Comparison of ENCODE assay signal across 8 cellular contexts in the genomic region with DNA sequence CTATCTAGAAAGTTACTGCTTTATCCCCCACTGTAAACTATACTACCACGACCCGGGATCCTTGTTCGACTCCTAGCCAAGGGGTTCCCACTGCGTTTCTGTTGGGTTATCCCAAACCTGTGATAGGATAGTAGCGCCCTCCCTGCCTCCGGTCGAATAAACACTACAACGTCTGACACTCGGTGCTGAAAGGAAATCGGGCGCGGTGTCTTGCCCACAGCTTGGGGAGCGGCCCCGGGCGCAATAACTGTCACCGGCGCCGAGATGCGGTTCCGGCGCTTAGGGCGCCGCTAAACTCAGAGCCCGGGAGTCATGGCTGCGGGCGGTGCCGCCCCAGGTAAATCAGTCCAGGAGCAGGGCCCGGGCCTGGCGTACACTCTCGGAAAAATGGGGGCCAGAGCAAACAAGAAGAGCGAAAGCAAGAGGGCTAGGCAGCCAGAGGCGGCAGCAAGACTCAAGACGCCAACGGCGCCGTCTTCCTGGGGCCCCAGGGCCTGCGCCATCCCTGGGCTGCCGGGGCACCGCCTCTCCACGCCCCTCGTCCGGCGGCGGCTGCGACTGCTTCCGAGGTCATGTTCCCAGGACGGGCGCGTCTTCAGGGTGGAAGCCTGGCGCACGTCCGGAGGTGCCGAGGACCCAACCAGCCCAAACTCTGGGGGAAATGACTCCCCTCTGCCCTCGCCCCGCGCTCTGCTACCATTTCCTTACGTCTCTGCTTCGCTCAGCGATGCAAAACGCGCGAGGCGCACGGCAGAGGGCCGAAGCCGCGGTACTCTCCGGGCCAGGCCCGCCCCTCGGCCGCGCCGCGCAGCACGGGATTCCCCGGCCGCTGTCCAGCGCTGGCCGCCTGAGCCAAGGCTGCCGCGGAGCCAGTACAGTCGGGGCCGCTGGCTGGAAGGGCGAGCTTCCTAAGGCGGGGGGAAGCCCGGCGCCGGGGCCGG. TPM values are rescaled to one million over a fixed set of nuclear protein-coding genes. Genes with fewer than 3 reads are reported as not detected.
DNase-seq lines count a peak whose midpoint lies in the region; ATAC-seq, FAIRE-seq and TF ChIP-seq lines count a peak whose summit lies in the region.

A gene (plus strand): TSS at position 575 of the 941 bp plus-strand sequence. CDS start 87 bp downstream, at position 662.

- H2AFZ ChIP-seq in HepG2 (ENCODE audit: low read length): peak within 1 kb of the TSS; percentile 19

- no TSS peak for BruUV-seq in HepG2 (replicated peaks; lab: Mats Ljungman, UMichigan)

- H3K9me3 ChIP-seq in HepG2 (ENCODE audit: low read length): no peaks in the 10 kb centered on the region

- H3K27me3 Mint-ChIP-seq in activated CD4-positive, alpha-beta T cell treated with anti-CD3 and anti-CD28 coated beads, Interleukin-2, amount 10 ng/mL, durations not matched to agents 7 days and 5 days: no peaks in the 10 kb centered on the region

- POLR2A ChIA-PET in activated CD4-positive, alpha-beta T cell treated with anti-CD3 and anti-CD28 coated beads, Interleukin-2, amount 10 ng/mL, durations not matched to agents 7 days and 5 days (lab: Charles Lee): interaction anchor here (0.6 kb wide), 1 partner anchor 8 kb away, joined by 5 read pairs; no protein-coding TSS in a partner anchor
- POLR2A ChIA-PET in HepG2 (lab: Yijun Ruan, JAX): interaction anchor here (1.4 kb wide), 1 partner anchor 153 kb away, joined by 3 read pairs; a partner anchor contains a TSS

- ATAC-seq in GM18861 (IDR thresholded peaks at IDR 0.05; ENCODE audit: unreplicated experiment) (peak; percentile 82), HG03097 (IDR thresholded peaks at IDR 0.05; ENCODE audit: low FRiP score, unreplicated experiment) (peak; percentile 82), HepG2 (peak; percentile 96)

- intact Hi-C loops in HepG2 (cut with micrococcal nuclease; ENCODE audit: unreplicated experiment): loop anchor here (2.0 kb wide), 2 partner anchors 24 to 904 kb away; no protein-coding TSS in a partner anchor

- peaks cover 48% of the 10 kb centered on the region for H3K4me1 Mint-ChIP-seq in activated CD4-positive, alpha-beta T cell treated with anti-CD3 and anti-CD28 coated beads, Interleukin-2, amount 10 ng/mL, durations not matched to agents 7 days and 5 days

- TF ChIP-seq EP300 in HepG2 (IDR thresholded peaks at IDR 0.05; ENCODE audit: low read depth in 2 of 2, low read length in 2 of 2): 0 out of 4 replicates have a peak, but pooled peaks of 1 of the 2 experiments have one; percentile 20
- TF ChIP-seq EP300 in HepG2 (CRISPR knock-in tag; IDR thresholded peaks at IDR 0.05; ENCODE audit: borderline replicate concordance): no peak

- TF ChIP-seq POLR2A in HepG2 (IDR thresholded peaks at IDR 0.05; ENCODE audit: insufficient read depth in 1 of 2, low read depth in 2 of 2, low read length in 2 of 2): peak; percentile 74 to 91

- TF ChIP-seq RAD21 in HepG2 (CRISPR knock-in tag; IDR thresholded peaks at IDR 0.05): no peak

- peak within 1 kb of the TSS; percentile 70 for H3K9ac ChIP-seq in HepG2 (ENCODE audit: insufficient read depth, low read depth, low read length)

- in situ Hi-C loops in HepG2 (cut with HindIII; ENCODE audit: extremely low pct_ligation_motif_present, low pct_unique_long_range_greater_than_20kb): no loop called here

- H3K27ac Mint-ChIP-seq in activated CD4-positive, alpha-beta T cell treated with anti-CD3 and anti-CD28 coated beads, Interleukin-2, amount 10 ng/mL, durations not matched to agents 7 days and 5 days: peak within 1 kb of the TSS; percentile 100

- CTCF ChIA-PET in activated CD4-positive, alpha-beta T cell treated with anti-CD3 and anti-CD28 coated beads, Interleukin-2, amount 10 ng/mL, durations not matched to agents 7 days and 5 days (lab: Charles Lee): no interaction called here
- CTCF ChIA-PET in HepG2 (lab: Yijun Ruan, JAX; ENCODE audit: low intra/inter-chr PET ratio, low total read pairs): no interaction called here

- no peak for FAIRE-seq in HepG2 (lab: Jason Lieb, UNC)

- H3K27me3 ChIP-seq in HepG2 (ENCODE audit: control insufficient read depth in 1 of 2, insufficient read depth in 2 of 2, low read length in 2 of 2): no peaks in the 10 kb centered on the region; a peak in 1 of 5 replicates

- H4K20me1 ChIP-seq in HepG2 (ENCODE audit: insufficient read depth, low read length): no peaks in the 10 kb centered on the region

- H3K36me3 Mint-ChIP-seq in activated CD4-positive, alpha-beta T cell treated with anti-CD3 and anti-CD28 coated beads, Interleukin-2, amount 10 ng/mL, durations not matched to agents 7 days and 5 days (ENCODE audit: low read depth): peaks cover 38% of the 10 kb centered on the region

- peaks cover 38% of the 10 kb centered on the region for H3K4me1 ChIP-seq in HepG2 (ENCODE audit: insufficient read depth, low read length)

- H3K79me2 ChIP-seq in HepG2 (ENCODE audit: insufficient read depth, low read length): peaks cover 5% of the 10 kb centered on the region

- DNase-seq in AG08395 (ENCODE audit: low spot score) (peak; percentile 85), NCI-H460 (ENCODE audit: extremely low read depth, low read depth) (peak; percentile 75), dedifferentiated amniotic fluid mesenchymal stem cell (ENCODE audit: extremely low spot score) (peak; percentile 64), HepG2 (ENCODE audit: low spot score) (peak; percentile 40)
- DNase-seq in activated CD4-positive, alpha-beta T cell treated with anti-CD3 and anti-CD28 coated beads, Interleukin-2, amount 10 ng/mL, durations not matched to agents 7 days and 5 days: peak; percentile 83
- DNase-seq in stimulated activated CD4-positive, alpha-beta T cell treated with anti-CD3 and anti-CD28 coated beads, Interleukin-4, amount 100 ng/mL, for 24 hours: peak; percentile 83

- peak within 1 kb of the TSS; percentile 78 for H3K4me2 ChIP-seq in HepG2 (ENCODE audit: low read depth, low read length)

- peaks cover 0 to 16% of the 10 kb centered on the region in 2 experiments; a peak in 3 of 5 replicates for H3K36me3 ChIP-seq in HepG2 (replicated peaks in 1 of 2; ENCODE audit: control insufficient read depth in 1 of 2, insufficient read depth in 2 of 2, low read length in 2 of 2)

- H3K4me3 Mint-ChIP-seq in activated CD4-positive, alpha-beta T cell treated with anti-CD3 and anti-CD28 coated beads, Interleukin-2, amount 10 ng/mL, durations not matched to agents 7 days and 5 days: peak within 1 kb of the TSS; percentile 90

- H3K27ac ChIP-seq in HepG2 (ENCODE audit: extremely low read length, insufficient read depth, low read length): peak within 1 kb of the TSS; percentile 71

- 0 out of 2 replicates have a peak, but pooled peaks have one; percentile 4 for TF ChIP-seq CTCF in HepG2 (CRISPR knock-in tag; IDR thresholded peaks at IDR 0.05)

- H3K9me3 Mint-ChIP-seq in activated CD4-positive, alpha-beta T cell treated with anti-CD3 and anti-CD28 coated beads, Interleukin-2, amount 10 ng/mL, durations not matched to agents 7 days and 5 days: no peaks in the 10 kb centered on the region

- WGBS in HepG2 (ENCODE audit: low lambda C conversion rate): 0% methylated on average over 5 of the region's 89 CpGs

- H3K4me3 ChIP-seq in HepG2 (replicated peaks in 1 of 3; ENCODE audit: insufficient read depth in 1 of 3, low read depth in 2 of 3, low read length in 3 of 3): peak within 1 kb of the TSS; percentile 77 to 86 (median 78)

TF ChIP-seq in HepG2, 621 proteins besides CTCF, POLR2A, EP300 and RAD21 (continues in another document):
- TF ChIP-seq, protein P1, sequence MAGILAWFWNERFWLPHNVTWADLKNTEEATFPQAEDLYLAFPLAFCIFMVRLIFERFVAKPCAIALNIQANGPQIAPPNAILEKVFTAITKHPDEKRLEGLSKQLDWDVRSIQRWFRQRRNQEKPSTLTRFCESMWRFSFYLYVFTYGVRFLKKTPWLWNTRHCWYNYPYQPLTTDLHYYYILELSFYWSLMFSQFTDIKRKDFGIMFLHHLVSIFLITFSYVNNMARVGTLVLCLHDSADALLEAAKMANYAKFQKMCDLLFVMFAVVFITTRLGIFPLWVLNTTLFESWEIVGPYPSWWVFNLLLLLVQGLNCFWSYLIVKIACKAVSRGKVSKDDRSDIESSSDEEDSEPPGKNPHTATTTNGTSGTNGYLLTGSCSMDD (CRISPR knock-in tag; IDR thresholded peaks at IDR 0.05): no peak
- TF ChIP-seq ZNF44 (CRISPR knock-in tag; IDR thresholded peaks at IDR 0.05): peak; percentile 79; the same call in 1 of the 2 replicates
- peak; percentile 62; the same call in 1 of the 2 replicates for TF ChIP-seq KAT7 (CRISPR knock-in tag; IDR thresholded peaks at IDR 0.05; ENCODE audit: borderline replicate concordance)
- TF ChIP-seq NCOR1 (IDR thresholded peaks at IDR 0.05; ENCODE audit: borderline replicate concordance, low read length): no peak
- TF ChIP-seq NCOA2 (CRISPR knock-in tag; IDR thresholded peaks at IDR 0.05): peak; percentile 48

RNA-seq across cellular contexts. Expression of the gene that starts here (rescaled TPM):
- 84.9 and 85.9 TPM in 2 replicates for total RNA-seq in NCI-H460 (2014; rRNA removed; shearing (Covaris generic))
- polyA plus RNA-seq in NCI-H460 (2014; cell fraction: nucleus; rRNA removed): 120 and 127 TPM in 2 replicates
- 100 to 1,000 TPM; 291 to 308 TPM for total RNA-seq in activated CD4-positive, alpha-beta T cell treated with anti-CD3 and anti-CD28 coated beads, Interleukin-2, amount 10 ng/mL, durations not matched to agents 7 days and 5 days
- 131 and 133 TPM in 2 replicates for total RNA-seq in HepG2 (2016; rRNA removed; fragmentation: Illumina TruSeq; extraction: Trizol)
- 31.3 and 34.5 TPM in 2 replicates for total RNA-seq in HepG2 (2016; cell fraction: cytosol; rRNA removed; fragmentation: Illumina TruSeq; extraction: Trizol; ENCODE audit: low read depth)
- 126 and 131 TPM in 2 replicates for total RNA-seq in HepG2 (2016; cell fraction: insoluble cytoplasmic fraction; rRNA removed; fragmentation: Illumina TruSeq; extraction: Trizol)
- total RNA-seq in HepG2 (2016; cell fraction: membrane; rRNA removed; fragmentation: Illumina TruSeq; extraction: Trizol): 44.9 and 49.3 TPM in 2 replicates
- 51.1 and 57.3 TPM in 2 replicates for total RNA-seq in HepG2 (2016; cell fraction: nucleus; rRNA removed; fragmentation: Illumina TruSeq; extraction: Trizol)
- polyA plus RNA-seq in HepG2 (2011; rRNA removed): 27.8 and 36.7 TPM in 2 replicates
- polyA plus RNA-seq in HepG2 (2011; cell fraction: cytosol; rRNA removed): 24.2 and 29.8 TPM in 2 replicates
- polyA plus RNA-seq in HepG2 (2011; cell fraction: nucleus; rRNA removed): 27.8 and 32.2 TPM in 2 replicates
- 29.9 and 67.3 TPM in 2 replicates for polyA plus RNA-seq in HepG2 (2012)
- 35.0 and 42.7 TPM in 2 replicates for polyA plus RNA-seq in HepG2 (2016; cell fraction: cytosol; fragmentation: Illumina TruSeq; extraction: Trizol; ENCODE audit: low read depth)
- polyA plus RNA-seq in HepG2 (2016; cell fraction: insoluble cytoplasmic fraction; fragmentation: Illumina TruSeq; extraction: Trizol; ENCODE audit: low read depth): 145 and 152 TPM in 2 replicates
- polyA plus RNA-seq in HepG2 (2016; cell fraction: membrane; fragmentation: Illumina TruSeq; extraction: Trizol; ENCODE audit: low read depth): 45.2 and 48.1 TPM in 2 replicates
- 104 and 112 TPM in 2 replicates for polyA plus RNA-seq in HepG2 (2016; cell fraction: nucleus; fragmentation: Illumina TruSeq; extraction: Trizol; ENCODE audit: insufficient read depth, low read depth)
- polyA minus RNA-seq in HepG2 (2011; rRNA and poly(A)+ RNA removed; ENCODE audit: low replicate concordance): 4.1 and 20.6 TPM in 2 replicates
- polyA minus RNA-seq in HepG2 (2011; cell fraction: cytosol; rRNA and poly(A)+ RNA removed): 19.6 and 24.6 TPM in 2 replicates
- 13.9 and 16.2 TPM in 2 replicates for polyA minus RNA-seq in HepG2 (2011; cell fraction: nucleus; rRNA and poly(A)+ RNA removed)

Comparison
In these comparisons a context has a peak if more than half of its experiments do, and no peak if none do; other contexts are left out.
1. Peak in every context shown above with its lines: DNase-seq, ATAC-seq, H3K4me3 ChIP-seq and H3K27ac ChIP-seq.